In genomic region chr20:23375827-23376226, GRCh38 we compare ENCODE assay signal across 1 cellular context.
TF ChIP-seq lines count a peak whose summit lies in the region.

No MANE protein-coding gene starts in this region.

TF ChIP-seq in GM23338, 12 proteins besides CTCF, POLR2A, EP300 and RAD21:
- TF ChIP-seq, protein P1, sequence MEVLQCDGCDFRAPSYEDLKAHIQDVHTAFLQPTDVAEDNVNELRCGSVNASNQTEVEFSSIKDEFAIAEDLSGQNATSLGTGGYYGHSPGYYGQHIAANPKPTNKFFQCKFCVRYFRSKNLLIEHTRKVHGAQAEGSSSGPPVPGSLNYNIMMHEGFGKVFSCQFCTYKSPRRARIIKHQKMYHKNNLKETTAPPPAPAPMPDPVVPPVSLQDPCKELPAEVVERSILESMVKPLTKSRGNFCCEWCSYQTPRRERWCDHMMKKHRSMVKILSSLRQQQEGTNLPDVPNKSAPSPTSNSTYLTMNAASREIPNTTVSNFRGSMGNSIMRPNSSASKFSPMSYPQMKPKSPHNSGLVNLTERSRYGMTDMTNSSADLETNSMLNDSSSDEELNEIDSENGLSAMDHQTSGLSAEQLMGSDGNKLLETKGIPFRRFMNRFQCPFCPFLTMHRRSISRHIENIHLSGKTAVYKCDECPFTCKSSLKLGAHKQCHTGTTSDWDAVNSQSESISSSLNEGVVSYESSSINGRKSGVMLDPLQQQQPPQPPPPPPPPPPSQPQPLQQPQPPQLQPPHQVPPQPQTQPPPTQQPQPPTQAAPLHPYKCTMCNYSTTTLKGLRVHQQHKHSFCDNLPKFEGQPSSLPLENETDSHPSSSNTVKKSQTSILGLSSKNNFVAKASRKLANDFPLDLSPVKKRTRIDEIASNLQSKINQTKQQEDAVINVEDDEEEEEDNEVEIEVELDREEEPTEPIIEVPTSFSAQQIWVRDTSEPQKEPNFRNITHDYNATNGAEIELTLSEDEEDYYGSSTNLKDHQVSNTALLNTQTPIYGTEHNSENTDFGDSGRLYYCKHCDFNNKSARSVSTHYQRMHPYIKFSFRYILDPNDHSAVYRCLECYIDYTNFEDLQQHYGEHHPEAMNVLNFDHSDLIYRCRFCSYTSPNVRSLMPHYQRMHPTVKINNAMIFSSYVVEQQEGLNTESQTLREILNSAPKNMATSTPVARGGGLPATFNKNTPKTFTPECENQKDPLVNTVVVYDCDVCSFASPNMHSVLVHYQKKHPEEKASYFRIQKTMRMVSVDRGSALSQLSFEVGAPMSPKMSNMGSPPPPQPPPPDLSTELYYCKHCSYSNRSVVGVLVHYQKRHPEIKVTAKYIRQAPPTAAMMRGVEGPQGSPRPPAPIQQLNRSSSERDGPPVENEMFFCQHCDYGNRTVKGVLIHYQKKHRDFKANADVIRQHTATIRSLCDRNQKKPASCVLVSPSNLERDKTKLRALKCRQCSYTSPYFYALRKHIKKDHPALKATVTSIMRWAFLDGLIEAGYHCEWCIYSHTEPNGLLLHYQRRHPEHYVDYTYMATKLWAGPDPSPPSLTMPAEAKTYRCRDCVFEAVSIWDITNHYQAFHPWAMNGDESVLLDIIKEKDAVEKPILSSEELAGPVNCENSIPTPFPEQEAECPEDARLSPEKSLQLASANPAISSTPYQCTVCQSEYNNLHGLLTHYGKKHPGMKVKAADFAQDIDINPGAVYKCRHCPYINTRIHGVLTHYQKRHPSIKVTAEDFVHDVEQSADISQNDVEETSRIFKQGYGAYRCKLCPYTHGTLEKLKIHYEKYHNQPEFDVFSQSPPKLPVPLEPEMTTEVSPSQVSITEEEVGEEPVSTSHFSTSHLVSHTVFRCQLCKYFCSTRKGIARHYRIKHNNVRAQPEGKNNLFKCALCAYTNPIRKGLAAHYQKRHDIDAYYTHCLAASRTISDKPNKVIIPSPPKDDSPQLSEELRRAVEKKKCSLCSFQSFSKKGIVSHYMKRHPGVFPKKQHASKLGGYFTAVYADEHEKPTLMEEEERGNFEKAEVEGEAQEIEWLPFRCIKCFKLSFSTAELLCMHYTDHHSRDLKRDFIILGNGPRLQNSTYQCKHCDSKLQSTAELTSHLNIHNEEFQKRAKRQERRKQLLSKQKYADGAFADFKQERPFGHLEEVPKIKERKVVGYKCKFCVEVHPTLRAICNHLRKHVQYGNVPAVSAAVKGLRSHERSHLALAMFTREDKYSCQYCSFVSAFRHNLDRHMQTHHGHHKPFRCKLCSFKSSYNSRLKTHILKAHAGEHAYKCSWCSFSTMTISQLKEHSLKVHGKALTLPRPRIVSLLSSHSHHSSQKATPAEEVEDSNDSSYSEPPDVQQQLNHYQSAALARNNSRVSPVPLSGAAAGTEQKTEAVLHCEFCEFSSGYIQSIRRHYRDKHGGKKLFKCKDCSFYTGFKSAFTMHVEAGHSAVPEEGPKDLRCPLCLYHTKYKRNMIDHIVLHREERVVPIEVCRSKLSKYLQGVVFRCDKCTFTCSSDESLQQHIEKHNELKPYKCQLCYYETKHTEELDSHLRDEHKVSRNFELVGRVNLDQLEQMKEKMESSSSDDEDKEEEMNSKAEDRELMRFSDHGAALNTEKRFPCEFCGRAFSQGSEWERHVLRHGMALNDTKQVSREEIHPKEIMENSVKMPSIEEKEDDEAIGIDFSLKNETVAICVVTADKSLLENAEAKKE (CRISPR knock-in tag; IDR thresholded peaks at IDR 0.05), result no peak
- TF ChIP-seq ZNF114 (CRISPR knock-in tag; IDR thresholded peaks at IDR 0.05), result no peak
- no peak for TF ChIP-seq POLR2AphosphoS5 (IDR thresholded peaks at IDR 0.05; ENCODE audit: low read depth)
- TF ChIP-seq STAT1 (IDR thresholded peaks at IDR 0.05; ENCODE audit: unreplicated experiment), result no peak
- TF ChIP-seq EZH2phosphoT487 (IDR thresholded peaks at IDR 0.05; ENCODE audit: unreplicated experiment), result no peak
- no peak for TF ChIP-seq ZNF331 (CRISPR knock-in tag; IDR thresholded peaks at IDR 0.05; ENCODE audit: low read depth)
- no peak for TF ChIP-seq JUNB (IDR thresholded peaks at IDR 0.05; ENCODE audit: unreplicated experiment)
- TF ChIP-seq REST (IDR thresholded peaks at IDR 0.05; ENCODE audit: unreplicated experiment), result no peak
- TF ChIP-seq NANOG (IDR thresholded peaks at IDR 0.05; ENCODE audit: borderline replicate concordance), result no peak
- no peak for TF ChIP-seq EZH2 (IDR thresholded peaks at IDR 0.05; ENCODE audit: low read depth, unreplicated experiment)
- TF ChIP-seq CREB1 (CRISPR knock-in tag; IDR thresholded peaks at IDR 0.05; ENCODE audit: low read depth), result no peak
